20 cellular contexts compared by ENCODE assay signal in genomic region chr15:72535911-72536310, GRCh38.
"Had no signal": no experiment of that assay in that cellular context is flagged by ENCODE, and none has a peak within 500 bp of the region (broad histone marks: within the 10 kb centered on the region; RNA-seq: fewer than 3 reads in every experiment).

No MANE protein-coding gene starts in this region.

- H3K27me3 Mint-ChIP-seq: activated B cell treated with CpG ODN at 0.5 μM for 24 hours; activated CD8-positive, alpha-beta T cell treated with anti-CD3 and anti-CD28 coated beads for 36 hours; activated naive CD8-positive, alpha-beta T cell treated with anti-CD3 and anti-CD28 coated beads, Interleukin-2, amount 50 U/mL, for 24 hours; central memory CD8-positive, alpha-beta T cell; naive thymus-derived CD4-positive, alpha-beta T cell had no signal

- H3K27ac Mint-ChIP-seq: activated B cell treated with CpG ODN at 0.5 μM for 24 hours; activated CD8-positive, alpha-beta T cell treated with anti-CD3 and anti-CD28 coated beads for 36 hours; activated naive CD4-positive, alpha-beta T cell treated with anti-CD3 and anti-CD28 coated beads for 36 hours; activated naive CD8-positive, alpha-beta T cell treated with anti-CD3 and anti-CD28 coated beads, Interleukin-2, amount 50 U/mL, for 24 hours; stimulated activated effector memory CD8-positive, alpha-beta T cell treated with anti-CD3 and anti-CD28 coated beads, Interleukin-12 subunit alpha, Interleukin-12 subunit beta, amount 100 ng/mL, for 72 hours had no signal

- H3K36me3 Mint-ChIP-seq: stimulated activated effector memory CD8-positive, alpha-beta T cell treated with anti-CD3 and anti-CD28 coated beads, Interleukin-12 subunit alpha, Interleukin-12 subunit beta, amount 100 ng/mL, for 72 hours had no signal

- ATAC-seq: activated CD8-positive, alpha-beta T cell treated with anti-CD3 and anti-CD28 coated beads for 36 hours; activated naive CD8-positive, alpha-beta T cell treated with anti-CD3 and anti-CD28 coated beads, Interleukin-2, amount 50 U/mL, for 24 hours; naive thymus-derived CD4-positive, alpha-beta T cell; right lobe of liver; stimulated activated effector memory CD8-positive, alpha-beta T cell treated with anti-CD3 and anti-CD28 coated beads, Interleukin-12 subunit alpha, Interleukin-12 subunit beta, amount 100 ng/mL, for 72 hours; upper lobe of right lung had no signal

- H3K27me3 ChIP-seq: ovary, right lobe of liver, stomach, upper lobe of right lung had no signal

- H3K9me3 Mint-ChIP-seq: central memory CD8-positive, alpha-beta T cell had no signal

- H3K4me1 ChIP-seq: right lobe of liver, upper lobe of right lung had no signal

- H3K4me3 ChIP-seq: coronary artery, ovary, right lobe of liver, stomach, thoracic aorta, upper lobe of right lung had no signal

- H3K9me3 ChIP-seq: ovary, right lobe of liver had no signal

- H3K27ac ChIP-seq: coronary artery, ovary, right lobe of liver, stomach, thoracic aorta, upper lobe of right lung had no signal

- H3K36me3 ChIP-seq: ovary, right lobe of liver, thoracic aorta, upper lobe of right lung had no signal

- DNase-seq: activated B cell treated with CpG ODN at 0.5 μM for 24 hours; activated CD4-positive, alpha-beta T cell treated with anti-CD3 and anti-CD28 coated beads for 4 hours; activated CD8-positive, alpha-beta T cell treated with anti-CD3 and anti-CD28 coated beads for 36 hours; activated naive CD4-positive, alpha-beta T cell treated with anti-CD3 and anti-CD28 coated beads for 36 hours; activated naive CD8-positive, alpha-beta T cell treated with anti-CD3 and anti-CD28 coated beads, Interleukin-2, amount 50 U/mL, for 24 hours; activated T-cell treated with anti-CD3 and anti-CD28 coated beads, Interleukin-2, amount 50 U/mL, for 1 hour; anterior cingulate cortex; mesenchymal stem cell; naive thymus-derived CD4-positive, alpha-beta T cell; ovary; right lobe of liver; stimulated activated CD4-positive, alpha-beta T cell treated with anti-CD3 and anti-CD28 coated beads, Interleukin-4, amount 100 ng/mL, for 24 hours; stomach; T-helper 1 cell; T-helper 9 cell; upper lobe of right lung had no signal

- H3K4me3 Mint-ChIP-seq: activated B cell treated with CpG ODN at 0.5 μM for 24 hours; activated CD8-positive, alpha-beta T cell treated with anti-CD3 and anti-CD28 coated beads for 36 hours; activated naive CD4-positive, alpha-beta T cell treated with anti-CD3 and anti-CD28 coated beads for 36 hours; activated naive CD8-positive, alpha-beta T cell treated with anti-CD3 and anti-CD28 coated beads, Interleukin-2, amount 50 U/mL, for 24 hours; central memory CD8-positive, alpha-beta T cell; stimulated activated effector memory CD8-positive, alpha-beta T cell treated with anti-CD3 and anti-CD28 coated beads, Interleukin-12 subunit alpha, Interleukin-12 subunit beta, amount 100 ng/mL, for 72 hours had no signal
